In the genomic region with DNA sequence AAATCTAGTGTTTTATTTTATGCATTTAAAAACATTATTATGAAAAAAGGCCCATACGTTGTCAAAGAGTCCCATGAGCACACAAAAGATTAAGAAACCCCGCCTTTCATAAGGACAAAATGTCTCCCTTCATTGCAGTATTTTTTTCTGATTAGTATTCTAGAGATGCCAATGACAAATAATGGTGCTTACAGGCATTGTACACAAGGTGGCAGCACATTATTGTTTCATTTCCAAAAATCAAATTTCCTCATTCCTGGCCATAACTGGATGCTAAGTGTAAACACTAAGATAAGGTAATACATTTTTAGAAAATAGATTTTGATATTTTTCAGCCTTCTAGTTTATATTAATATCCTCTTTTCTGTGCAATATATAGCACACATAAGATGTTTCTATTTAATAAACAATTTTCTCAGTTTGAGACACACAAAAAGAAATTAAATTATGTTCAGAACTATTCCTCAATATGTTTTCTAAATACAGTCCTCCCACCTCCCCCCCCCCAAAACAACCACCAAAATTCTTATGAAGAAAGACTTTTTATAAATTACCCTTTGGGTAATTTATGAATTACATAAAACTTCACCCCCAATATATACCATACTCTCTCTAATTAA, we compare ENCODE assay signal across 8 cellular contexts. TPM values are rescaled to one million over a fixed set of nuclear protein-coding genes. Genes with fewer than 3 reads are reported as not detected.
DNase-seq lines count a peak whose midpoint lies in the region; ATAC-seq and TF ChIP-seq lines count a peak whose summit lies in the region.

No MANE protein-coding gene starts in this region.

- no peaks in the 10 kb centered on the region for H3K9me3 ChIP-seq in adrenal gland (replicated peaks in 1 of 3)

- ATAC-seq in GM21619 (IDR thresholded peaks at IDR 0.05; ENCODE audit: unreplicated experiment), result peak; percentile 64
- ATAC-seq in GM21825 (IDR thresholded peaks at IDR 0.05; ENCODE audit: unreplicated experiment), result no peak

- no peak for TF ChIP-seq POLR2A in adrenal gland (IDR thresholded peaks at IDR 0.05)

- no peak overlapping the region for H3K4me3 ChIP-seq in adrenal gland

- DNase-seq in DMS53 (lab: John Stamatoyannopoulos, UW), result peak; percentile 60
- peak; percentile 64 for DNase-seq in NCI-H1694 (lab: John Stamatoyannopoulos, UW)
- peak in 1 of 7 donors; percentile 16 for DNase-seq in adrenal gland
- DNase-seq in hepatic stellate cell (ENCODE audit: low spot score), result peak; percentile 12
- peak; percentile 15 for DNase-seq in smooth muscle cell of the brain vasculature (ENCODE audit: low read depth, low spot score)
- no peak for DNase-seq in activated gamma-delta T cell treated with Interleukin-2 at 50 U/mL for 16 hours

- no peak overlapping the region for H3K27ac ChIP-seq in adrenal gland

- intact Hi-C loops in adrenal gland (cut with DNase I), result no loop called here

- no peaks in the 10 kb centered on the region for H3K36me3 ChIP-seq in adrenal gland (replicated peaks in 1 of 2)

- peak; percentile 62 to 79 (median 68) for TF ChIP-seq CTCF in adrenal gland (IDR thresholded peaks at IDR 0.05)

- H3K4me1 ChIP-seq in adrenal gland (replicated peaks in 1 of 2), result no peaks in the 10 kb centered on the region

- 0 to 5% (median 2%) methylated on average over 2 of the region's 2 CpGs for whole genome bisulfite sequencing in adrenal gland, 4 donors

- H3K27me3 ChIP-seq in adrenal gland, result no peaks in the 10 kb centered on the region

RNA-seq across cellular contexts. Expression of a gene that starts 47.7 kb away (rescaled TPM):
- 1 to 10 TPM; 2.1 to 6.6 (median 4.2) TPM for total RNA-seq in adrenal gland
- polyA plus RNA-seq in adrenal gland, result 1 to 10 TPM; 1.4 to 5.4 (median 2.5) TPM
